Comparison of ENCODE assay signal across 13 cellular contexts in the genomic region with DNA sequence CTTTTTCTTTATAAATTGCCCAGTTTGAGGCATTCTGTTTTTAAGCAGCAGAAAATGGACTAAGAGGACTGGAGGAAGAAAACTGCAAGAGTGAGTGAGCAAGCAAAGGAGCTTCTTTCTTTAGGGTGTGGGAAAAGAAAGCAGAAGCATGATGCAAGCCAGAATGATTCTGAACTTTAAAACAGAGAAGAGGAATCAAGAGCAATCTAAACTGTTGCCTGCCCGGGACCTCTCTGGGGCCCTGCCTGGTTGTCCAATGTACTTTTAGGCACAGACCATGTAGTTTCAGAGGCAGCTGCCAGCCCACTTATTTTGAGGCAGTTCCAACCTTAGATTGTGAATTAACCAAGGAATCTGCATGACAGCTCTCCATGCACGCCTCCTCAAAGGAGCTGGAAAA.
DNase-seq lines count a peak whose midpoint lies in the region; ATAC-seq lines count a peak whose summit lies in the region.
"Had no signal": no experiment of that assay in that cellular context is flagged by ENCODE, and none has a peak within 500 bp of the region (broad histone marks: within the 10 kb centered on the region; RNA-seq: fewer than 3 reads in every experiment).

No MANE protein-coding gene starts in this region.

- no peak for ATAC-seq in HG03139 (IDR thresholded peaks at IDR 0.05; ENCODE audit: unreplicated experiment)
- ATAC-seq: GM12878, HCT116 had no signal

- peak; percentile 32 for DNase-seq in CD1c-positive myeloid dendritic cell (ENCODE audit: extremely low spot score)
- peak; percentile 55 to 60 for DNase-seq in NOMO-1 (lab: John Stamatoyannopoulos, UW; ENCODE audit: unreplicated experiment in 2 of 2)
- DNase-seq in SKM-1 treated with dmso at 0.1 percent for 144 hours (lab: John Stamatoyannopoulos, UW; ENCODE audit: unreplicated experiment) = peak; percentile 35
- DNase-seq in medulla oblongata (ENCODE audit: extremely low spot score) = peak; percentile 12
- DNase-seq in GOT3 (lab: John Stamatoyannopoulos, UW) = no peak
- no peak for DNase-seq in T-helper 9 cell
- no peak for DNase-seq in NCI-H1105 treated with DMSO at 0.1 percent for 48 hours (lab: John Stamatoyannopoulos, UW)
- DNase-seq: ACHN; CD4-positive, alpha-beta memory T cell; DMS79 had no signal

Comparison
In these comparisons a context has a peak if more than half of its experiments do, and no peak if none do; other contexts are left out.
1. DNase-seq: peak in CD1c-positive myeloid dendritic cell (single experiment), NOMO-1 (2 of 2), SKM-1 treated with dmso at 0.1 percent for 144 hours (single experiment) and medulla oblongata (single experiment); none in GOT3 (single experiment), T-helper 9 cell (single experiment) and NCI-H1105 treated with DMSO at 0.1 percent for 48 hours (single experiment).